ENCODE assay signal across 19 cellular contexts in genomic region chr10:49633327-49634045, GRCh38. TPM values are rescaled to one million over a fixed set of nuclear protein-coding genes. Genes with fewer than 3 reads are reported as not detected.
A peak's percentile ranks its signal among the peaks of the same experiment; 100 is the strongest.
DNase-seq lines count a peak whose midpoint lies in the region; ATAC-seq and TF ChIP-seq lines count a peak whose summit lies in the region.
"Had no signal": no experiment of that assay in that cellular context is flagged by ENCODE, and none has a peak within 500 bp of the region (broad histone marks: within the 10 kb centered on the region; RNA-seq: fewer than 3 reads in every experiment).

No MANE protein-coding gene starts in this region.

- DNase-seq in DMS 273 (lab: John Stamatoyannopoulos, UW; ENCODE audit: unreplicated experiment) (peak; percentile 83), NCI-H1694 (lab: John Stamatoyannopoulos, UW) (peak; percentile 77), SHP77 treated with DMSO at 0.1 percent for 48 hours (lab: John Stamatoyannopoulos, UW) (peak; percentile 1), osteoblast (ENCODE audit: insufficient read length, low spot score, missing footprints) (peak; percentile 63), AG08396 (ENCODE audit: low spot score) (no peak), OCI-M1 (lab: John Stamatoyannopoulos, UW) (no peak)
- DNase-seq: activated CD8-positive, alpha-beta T cell treated with anti-CD3 and anti-CD28 coated beads for 36 hours; activated T-cell treated with anti-CD3 and anti-CD28 coated beads, Interleukin-2, amount 50 U/mL, for 24 hours; AML-193; effector memory CD8-positive, alpha-beta T cell; left ventricle myocardium superior; nucleus accumbens; T-helper 2 cell had no signal

- H3K27ac ChIP-seq in osteoblast (ENCODE audit: low read depth, low read length): no peak overlapping the region
- H3K27ac ChIP-seq: right atrium auricular region had no signal

- H3K4me1 ChIP-seq in osteoblast (ENCODE audit: insufficient read depth, low read length): no peaks in the 10 kb centered on the region
- H3K4me1 ChIP-seq: Caco-2, right atrium auricular region had no signal

- no peak overlapping the region for H2AFZ ChIP-seq in osteoblast (ENCODE audit: low read length)

- TF ChIP-seq CTCF in osteoblast (IDR thresholded peaks at IDR 0.05; ENCODE audit: extremely low read depth, low read depth, low read length): no peak

- H3K79me2 ChIP-seq in osteoblast (ENCODE audit: insufficient read depth, low read length): no peaks in the 10 kb centered on the region

- H3K4me3 ChIP-seq in osteoblast (ENCODE audit: insufficient read depth, low read length): no peak overlapping the region
- H3K4me3 ChIP-seq: right atrium auricular region had no signal

- no peaks in the 10 kb centered on the region for H3K9me3 ChIP-seq in osteoblast (ENCODE audit: low read depth, low read length)
- H3K9me3 ChIP-seq: Caco-2, right atrium auricular region had no signal

- no peaks in the 10 kb centered on the region for H3K36me3 ChIP-seq in osteoblast (ENCODE audit: insufficient read depth, low read length)
- H3K36me3 ChIP-seq: right atrium auricular region had no signal

- H3K4me2 ChIP-seq in osteoblast (ENCODE audit: insufficient read depth, low read length): no peak overlapping the region

- H4K20me1 ChIP-seq in osteoblast (ENCODE audit: insufficient read depth, low read length): no peaks in the 10 kb centered on the region

- H3K27me3 ChIP-seq in osteoblast (ENCODE audit: insufficient read depth, low read length): peaks cover 22% of the 10 kb centered on the region
- H3K27me3 ChIP-seq: right atrium auricular region had no signal

- no peak for ATAC-seq in HG03139 (IDR thresholded peaks at IDR 0.05; ENCODE audit: unreplicated experiment)
- ATAC-seq: activated CD8-positive, alpha-beta T cell treated with anti-CD3 and anti-CD28 coated beads for 36 hours; effector memory CD8-positive, alpha-beta T cell; left ventricle myocardium superior had no signal

RNA-seq across cellular contexts. Expression of gene CHAT, which starts 19.6 kb away (rescaled TPM):
- total RNA-seq in osteoblast: not detected in 2 replicates
- total RNA-seq: activated CD8-positive, alpha-beta T cell treated with anti-CD3 and anti-CD28 coated beads for 36 hours; fibroblast of lung; G401; left ventricle myocardium superior; right atrium auricular region; temporal lobe had no signal

RNA-seq across cellular contexts. Expression of gene SLC18A3, which starts 23.4 kb away (rescaled TPM):
- total RNA-seq in osteoblast: not detected in 2 replicates
- total RNA-seq: activated CD8-positive, alpha-beta T cell treated with anti-CD3 and anti-CD28 coated beads for 36 hours; Caco-2; fibroblast of lung; G401; left ventricle myocardium superior; right atrium auricular region; temporal lobe had no signal

RNA-seq across cellular contexts. Expression of gene C10orf53, which starts 46.0 kb away (rescaled TPM):
- not detected in 2 replicates for total RNA-seq in osteoblast
- total RNA-seq: activated CD8-positive, alpha-beta T cell treated with anti-CD3 and anti-CD28 coated beads for 36 hours; Caco-2; fibroblast of lung; G401; left ventricle myocardium superior; right atrium auricular region; temporal lobe had no signal

Comparison
In these comparisons a context has a peak if more than half of its experiments do, and no peak if none do; other contexts are left out.
1. DNase-seq: peak in DMS 273 (single experiment), NCI-H1694 (single experiment), SHP77 treated with DMSO at 0.1 percent for 48 hours (single experiment) and osteoblast (single experiment); none in AG08396 (single experiment) and OCI-M1 (single experiment).